8 cellular contexts compared by ENCODE assay signal in the genomic region with DNA sequence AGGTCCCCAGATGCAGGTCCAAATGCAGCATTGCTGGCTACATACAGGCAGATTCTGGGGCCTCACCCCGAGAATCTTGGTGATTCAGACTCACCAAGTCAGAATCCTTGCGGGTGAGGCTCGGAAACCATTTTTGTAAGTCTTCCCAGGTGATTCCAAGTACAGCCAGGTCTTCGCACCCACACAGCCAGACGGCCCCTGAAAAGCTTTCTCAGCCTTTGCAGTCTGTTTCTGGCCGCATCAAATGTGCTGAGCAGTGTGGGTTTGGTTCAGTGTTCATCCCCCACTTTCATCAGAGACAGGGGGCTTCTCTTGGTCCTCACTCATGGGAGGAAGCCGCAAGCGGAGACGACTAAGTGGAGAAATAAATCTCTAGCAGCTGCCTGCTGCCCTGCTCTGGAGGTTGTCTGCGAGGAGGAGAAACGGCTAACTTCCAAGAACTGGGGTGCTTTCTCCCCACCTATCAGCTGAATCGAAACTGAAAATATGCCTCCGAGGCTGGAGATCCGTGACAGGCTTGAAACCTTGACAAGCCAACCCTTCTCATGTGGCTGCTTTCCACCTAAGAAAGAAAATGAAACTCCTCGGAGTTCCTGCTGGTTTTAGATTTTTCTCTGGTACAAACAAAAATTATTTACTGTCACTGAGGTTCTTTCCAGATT.
DNase-seq lines count a peak whose midpoint lies in the region; ATAC-seq and TF ChIP-seq lines count a peak whose summit lies in the region.

No MANE protein-coding gene starts in this region.

- TF ChIP-seq CTCF in WERI-Rb-1 (IDR thresholded peaks at IDR 0.05; ENCODE audit: low read depth, low read length) = no peak

- H3K27me3 ChIP-seq in muscle layer of duodenum (ENCODE audit: low read depth, low read length) (no peaks in the 10 kb centered on the region), WERI-Rb-1 (ENCODE audit: insufficient read depth, low read depth, severe bottlenecking) (no peaks in the 10 kb centered on the region)

- H3K36me3 ChIP-seq in muscle layer of duodenum (ENCODE audit: control insufficient read depth in 1 of 2, insufficient read depth in 2 of 2, low read length in 2 of 2) (no peaks in the 10 kb centered on the region), WERI-Rb-1 (no peaks in the 10 kb centered on the region)

- DNase-seq in T-helper 9 cell (peak; percentile 31), stromal cell of bone marrow (ENCODE audit: low read depth) (peak; percentile 51), WERI-Rb-1 (no peak), NCI-H345 (lab: John Stamatoyannopoulos, UW) (no peak)
- DNase-seq in central memory CD4-positive, alpha-beta T cell = peak; percentile 77

- ATAC-seq in GM18870 (IDR thresholded peaks at IDR 0.05; ENCODE audit: unreplicated experiment) = peak; percentile 87
- peak; percentile 68 for ATAC-seq in HG03060 (IDR thresholded peaks at IDR 0.05; ENCODE audit: low read depth, unreplicated experiment)

- peaks cover 0 to 10% of the 10 kb centered on the region in 2 donors for H3K4me1 ChIP-seq in muscle layer of duodenum (ENCODE audit: control insufficient read depth in 1 of 2, insufficient read depth in 2 of 2, low read length in 2 of 2)

- H3K9me3 ChIP-seq in muscle layer of duodenum (ENCODE audit: control insufficient read depth in 1 of 2, low read length in 2 of 2) (no peaks in the 10 kb centered on the region), WERI-Rb-1 (ENCODE audit: severe bottlenecking) (no peaks in the 10 kb centered on the region)

- peak overlapping the region; percentile 84 for H3K27ac ChIP-seq in muscle layer of duodenum (ENCODE audit: low read length)
- no peak overlapping the region for H3K27ac ChIP-seq in WERI-Rb-1

- H3K4me3 ChIP-seq in muscle layer of duodenum (ENCODE audit: low read depth in 1 of 2, low read length in 2 of 2) = peak overlapping the region; percentile 55 to 81
- no peak overlapping the region for H3K4me3 ChIP-seq in WERI-Rb-1 (ENCODE audit: low read depth, low read length)

Comparison
In these comparisons a context has a peak if more than half of its experiments do, and no peak if none do; other contexts are left out.
1. DNase-seq: peak in T-helper 9 cell (single experiment), central memory CD4-positive, alpha-beta T cell (single experiment) and stromal cell of bone marrow (single experiment); none in WERI-Rb-1 (single experiment) and NCI-H345 (single experiment).